ENCODE assay signal across 13 cellular contexts in the genomic region with DNA sequence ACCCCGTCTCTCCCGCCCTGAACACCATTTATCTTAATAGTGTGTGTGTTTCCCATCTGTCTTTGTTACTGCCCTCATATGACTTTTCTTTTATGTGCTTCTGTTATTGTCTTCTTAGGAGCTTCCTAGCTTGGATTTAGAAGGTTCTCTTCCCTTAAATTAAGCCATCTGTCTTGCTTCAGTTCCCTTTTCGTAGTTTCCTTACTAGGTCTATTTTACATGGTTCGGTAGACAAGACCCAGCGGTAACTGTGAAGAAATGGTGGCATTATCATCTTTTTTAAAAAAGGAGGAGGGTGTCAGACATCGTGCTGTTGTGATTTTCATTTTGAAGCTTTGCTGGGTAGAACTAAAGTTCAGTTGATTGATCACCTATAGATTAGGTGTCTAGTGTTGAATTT. TPM values are rescaled to one million over a fixed set of nuclear protein-coding genes. Genes with fewer than 3 reads are reported as not detected.
DNase-seq lines count a peak whose midpoint lies in the region; ATAC-seq and TF ChIP-seq lines count a peak whose summit lies in the region.
"Had no signal": no experiment of that assay in that cellular context is flagged by ENCODE, and none has a peak within 500 bp of the region (broad histone marks: within the 10 kb centered on the region; RNA-seq: fewer than 3 reads in every experiment).

No MANE protein-coding gene starts in this region.

- H3K27ac Mint-ChIP-seq in activated CD4-positive, alpha-beta T cell treated with anti-CD3 and anti-CD28 coated beads for 36 hours = peak overlapping the region; percentile 95
- peak overlapping the region; percentile 84 for H3K27ac Mint-ChIP-seq in activated CD4-positive, alpha-beta memory T cell treated with anti-CD3 and anti-CD28 coated beads, Interleukin-2, amount 10 ng/mL, durations not matched to agents 7 days and 5 days
- peak overlapping the region; percentile 82 to 98 (median 93) for H3K27ac Mint-ChIP-seq in naive thymus-derived CD8-positive, alpha-beta T cell

- H3K9me3 Mint-ChIP-seq in activated CD4-positive, alpha-beta T cell treated with anti-CD3 and anti-CD28 coated beads for 36 hours (ENCODE audit: low read depth) = no peaks in the 10 kb centered on the region
- no peaks in the 10 kb centered on the region for H3K9me3 Mint-ChIP-seq in activated CD4-positive, alpha-beta memory T cell treated with anti-CD3 and anti-CD28 coated beads, Interleukin-2, amount 10 ng/mL, durations not matched to agents 7 days and 5 days
- H3K9me3 Mint-ChIP-seq in naive thymus-derived CD8-positive, alpha-beta T cell = peaks cover 0 to 1% (median 0%) of the 10 kb centered on the region in 9 donors

- H3K36me3 Mint-ChIP-seq in activated CD4-positive, alpha-beta T cell treated with anti-CD3 and anti-CD28 coated beads for 36 hours (ENCODE audit: low read depth) = peaks cover 74% of the 10 kb centered on the region
- peaks cover 72% of the 10 kb centered on the region for H3K36me3 Mint-ChIP-seq in activated CD4-positive, alpha-beta memory T cell treated with anti-CD3 and anti-CD28 coated beads, Interleukin-2, amount 10 ng/mL, durations not matched to agents 7 days and 5 days (ENCODE audit: low read depth)
- H3K36me3 Mint-ChIP-seq in naive thymus-derived CD8-positive, alpha-beta T cell = peaks cover 0 to 54% (median 13%) of the 10 kb centered on the region in 3 donors

- TF ChIP-seq POLR2A in erythroblast (IDR thresholded peaks at IDR 0.05; ENCODE audit: low read length) = no peak

- intact Hi-C loops in activated CD4-positive, alpha-beta T cell treated with anti-CD3 and anti-CD28 coated beads for 36 hours (cut with DNase I, micrococcal nuclease) = loop anchor here (1.0 to 2.0 kb wide), 3 partner anchors 9 to 42 kb away; no protein-coding TSS in a partner anchor

- peak overlapping the region; percentile 49 for H3K4me3 Mint-ChIP-seq in activated CD4-positive, alpha-beta T cell treated with anti-CD3 and anti-CD28 coated beads for 36 hours
- H3K4me3 Mint-ChIP-seq in activated CD4-positive, alpha-beta memory T cell treated with anti-CD3 and anti-CD28 coated beads, Interleukin-2, amount 10 ng/mL, durations not matched to agents 7 days and 5 days = peak overlapping the region; percentile 36
- peak overlapping the region; percentile 42 to 99 (median 68) for H3K4me3 Mint-ChIP-seq in naive thymus-derived CD8-positive, alpha-beta T cell

- no peak for DNase-seq in activated CD4-positive, alpha-beta T cell treated with anti-CD3 and anti-CD28 coated beads for 36 hours
- DNase-seq in activated CD4-positive, alpha-beta T cell treated with anti-CD3 and anti-CD28 coated beads, Interleukin-2, amount 50 U/mL, for 4 hours = no peak
- no peak for DNase-seq in activated CD4-positive, alpha-beta memory T cell treated with anti-CD3 and anti-CD28 coated beads, Interleukin-2, amount 10 ng/mL, durations not matched to agents 7 days and 5 days
- DNase-seq in naive thymus-derived CD8-positive, alpha-beta T cell = no peak
- DNase-seq in erythroblast (lab: John Stamatoyannopoulos, UW) = no peak
- no peak for DNase-seq in DMS114 treated with DMSO at 0.1 percent for 48 hours (lab: John Stamatoyannopoulos, UW; ENCODE audit: unreplicated experiment)
- DNase-seq: amniotic stem cell, DMS79 treated with DMSO at 0.1 percent for 48 hours, gastrocnemius medialis, kidney, NCI-H226 had no signal

- H3K4me1 Mint-ChIP-seq in activated CD4-positive, alpha-beta T cell treated with anti-CD3 and anti-CD28 coated beads for 36 hours = peaks cover 95% of the 10 kb centered on the region
- H3K4me1 Mint-ChIP-seq in activated CD4-positive, alpha-beta memory T cell treated with anti-CD3 and anti-CD28 coated beads, Interleukin-2, amount 10 ng/mL, durations not matched to agents 7 days and 5 days = peaks cover 94% of the 10 kb centered on the region
- peaks cover 47 to 99% (median 98%) of the 10 kb centered on the region in 4 donors for H3K4me1 Mint-ChIP-seq in naive thymus-derived CD8-positive, alpha-beta T cell

- POLR2A ChIA-PET in activated CD4-positive, alpha-beta T cell treated with anti-CD3 and anti-CD28 coated beads for 36 hours (lab: Charles Lee) = interaction anchor here (0.7 to 3.8 kb wide), 4 partner anchors 9 to 49 kb away, joined by 3 to 44 read pairs (median 6); no protein-coding TSS in a partner anchor
- POLR2A ChIA-PET in activated CD4-positive, alpha-beta memory T cell treated with anti-CD3 and anti-CD28 coated beads, Interleukin-2, amount 10 ng/mL, durations not matched to agents 7 days and 5 days (lab: Charles Lee) = interaction anchor here (0.6 to 12.1 kb wide), 16 partner anchors 7 to 405 kb away, joined by 3 to 120 read pairs (median 12); no protein-coding TSS in a partner anchor
- POLR2A ChIA-PET in naive thymus-derived CD8-positive, alpha-beta T cell (lab: Charles Lee) = interaction anchor here (0.9 to 7.1 kb wide), 10 partner anchors 9 to 339 kb away, joined by 3 to 58 read pairs (median 6); a partner anchor contains a TSS

- no peaks in the 10 kb centered on the region for H3K27me3 Mint-ChIP-seq in activated CD4-positive, alpha-beta T cell treated with anti-CD3 and anti-CD28 coated beads for 36 hours
- H3K27me3 Mint-ChIP-seq in activated CD4-positive, alpha-beta memory T cell treated with anti-CD3 and anti-CD28 coated beads, Interleukin-2, amount 10 ng/mL, durations not matched to agents 7 days and 5 days = no peaks in the 10 kb centered on the region
- no peaks in the 10 kb centered on the region for H3K27me3 Mint-ChIP-seq in naive thymus-derived CD8-positive, alpha-beta T cell

- CTCF ChIA-PET in activated CD4-positive, alpha-beta T cell treated with anti-CD3 and anti-CD28 coated beads for 36 hours (lab: Charles Lee) = interaction anchor here (0.7 to 2.2 kb wide), 11 partner anchors 9 to 178 kb away, joined by 3 to 9 read pairs (median 4); no protein-coding TSS in a partner anchor
- CTCF ChIA-PET in activated CD4-positive, alpha-beta memory T cell treated with anti-CD3 and anti-CD28 coated beads, Interleukin-2, amount 10 ng/mL, durations not matched to agents 7 days and 5 days (lab: Charles Lee) = interaction anchor here (0.8 to 1.6 kb wide), 7 partner anchors 9 to 36 kb away, joined by 3 to 7 read pairs (median 3); no protein-coding TSS in a partner anchor

- ATAC-seq in activated CD4-positive, alpha-beta T cell treated with anti-CD3 and anti-CD28 coated beads for 36 hours = no peak
- peak; percentile 46 for ATAC-seq in HG03175 (IDR thresholded peaks at IDR 0.05; ENCODE audit: unreplicated experiment)
- ATAC-seq in naive thymus-derived CD8-positive, alpha-beta T cell = no peak
- no peak for ATAC-seq in GM19467 (IDR thresholded peaks at IDR 0.05; ENCODE audit: unreplicated experiment)
- ATAC-seq: gastrocnemius medialis had no signal

RNA-seq across cellular contexts. Expression of a gene that starts 10.3 kb away (rescaled TPM):
- total RNA-seq in activated CD4-positive, alpha-beta T cell treated with anti-CD3 and anti-CD28 coated beads for 36 hours = 10 to 100 TPM; 84.7 to 87.5 TPM
- 10 to 100 TPM; 70.8 to 75.9 TPM for total RNA-seq in activated CD4-positive, alpha-beta memory T cell treated with anti-CD3 and anti-CD28 coated beads, Interleukin-2, amount 10 ng/mL, durations not matched to agents 7 days and 5 days
- total RNA-seq in naive thymus-derived CD8-positive, alpha-beta T cell = 100 to 1,000 TPM; 119 to 124 TPM
- 100 to 1,000 TPM in 1 of 3 donors, 10 to 100 TPM in 2; 36.6 to 110 (median 67.8) TPM for polyA plus RNA-seq in naive thymus-derived CD8-positive, alpha-beta T cell
